In genomic region chr7:69564454-69565417, GRCh38 we compare ENCODE assay signal across 10 cellular contexts. TPM values are rescaled to one million over a fixed set of nuclear protein-coding genes. Genes with fewer than 3 reads are reported as not detected.
DNase-seq lines count a peak whose midpoint lies in the region; ATAC-seq, FAIRE-seq and TF ChIP-seq lines count a peak whose summit lies in the region.
"Had no signal": no experiment of that assay in that cellular context is flagged by ENCODE, and none has a peak within 500 bp of the region (broad histone marks: within the 10 kb centered on the region; RNA-seq: fewer than 3 reads in every experiment).

No MANE protein-coding gene starts in this region.

- H3K27ac Mint-ChIP-seq in chondrocyte (ENCODE audit: unreplicated experiment) = peak overlapping the region; percentile 70

- TF ChIP-seq POLR2A in A549 (IDR thresholded peaks at IDR 0.05; ENCODE audit: low read length) = no peak

- ATAC-seq in A549 = 0 out of 6 replicates have a peak, but pooled peaks of 1 of the 2 experiments have one; percentile 42
- ATAC-seq in GM21576 (IDR thresholded peaks at IDR 0.05; ENCODE audit: unreplicated experiment) = peak; percentile 86
- no peak for ATAC-seq in HG03045 (IDR thresholded peaks at IDR 0.05; ENCODE audit: unreplicated experiment)
- ATAC-seq in activated CD4-positive, CD25-positive, alpha-beta regulatory T cell treated with anti-CD3 and anti-CD28 coated beads, Interleukin-2, amount 50 U/mL, for 24 hours = no peak

- H3K36me3 Mint-ChIP-seq in chondrocyte (ENCODE audit: low read depth) = no peaks in the 10 kb centered on the region

- H3K4me2 ChIP-seq in A549 = 0 out of 3 replicates have a peak overlapping the region, but pooled peaks have one; percentile 11
- H3K4me2 ChIP-seq: BLaER1 treated with 17β-estradiol and CSF1 and Interleukin-3, amounts not matched to agents 10 nM and 100 nM had no signal

- H3K4me1 ChIP-seq in A549 = peaks cover 17% of the 10 kb centered on the region

- H3K27me3 Mint-ChIP-seq in chondrocyte (ENCODE audit: low read depth) = peaks cover 4% of the 10 kb centered on the region

- H3K27ac ChIP-seq in A549 = no peak overlapping the region
- H3K27ac ChIP-seq: BLaER1 treated with 17β-estradiol and CSF1 and Interleukin-3, amounts not matched to agents 10 nM and 100 nM; VCaP had no signal

- no peak for TF ChIP-seq EP300 in A549 (IDR thresholded peaks at IDR 0.05)

- TF ChIP-seq RAD21 in A549 (conservative IDR thresholded peaks at IDR 0.05 in 1 of 2, IDR thresholded peaks at IDR 0.05 in 1 of 2) = no peak

- H3K4me1 Mint-ChIP-seq in chondrocyte (ENCODE audit: low read depth) = peaks cover 36% of the 10 kb centered on the region

- no peak overlapping the region for H3K4me3 ChIP-seq in A549
- H3K4me3 ChIP-seq in skeletal muscle cell (ENCODE audit: low read depth, low read length) = no peak overlapping the region
- H3K4me3 ChIP-seq: BLaER1 treated with 17β-estradiol and CSF1 and Interleukin-3, amounts not matched to agents 10 nM and 100 nM had no signal

- no peaks in the 10 kb centered on the region for H3K9me3 Mint-ChIP-seq in chondrocyte (ENCODE audit: low read depth)

- no peaks in the 10 kb centered on the region for H3K9me3 ChIP-seq in A549
- H3K9me3 ChIP-seq: BLaER1 treated with 17β-estradiol and CSF1 and Interleukin-3, amounts not matched to agents 10 nM and 100 nM had no signal

- POLR2A ChIA-PET in A549 (lab: Yijun Ruan, JAX) = no interaction called here

- DNase-seq in A549 (ENCODE audit: low read depth in 1 of 2, low spot score in 1 of 2) (no peak), NCI-H2029 treated with DMSO at 0.1 percent for 48 hours (lab: John Stamatoyannopoulos, UW) (peak; percentile 78), chondrocyte (ENCODE audit: low spot score) (no peak), skeletal muscle cell (ENCODE audit: low read depth) (peak; percentile 81), SKM-1 treated with dmso at 0.1 percent for 144 hours (lab: John Stamatoyannopoulos, UW; ENCODE audit: unreplicated experiment) (no peak)

- no peak for TF ChIP-seq CTCF in A549 (IDR thresholded peaks at IDR 0.05)
- peak; percentile 36 for TF ChIP-seq CTCF in chondrocyte (IDR thresholded peaks at IDR 0.05)

- peak overlapping the region; percentile 4 for H3K4me3 Mint-ChIP-seq in chondrocyte (ENCODE audit: unreplicated experiment)

- WGBS in A549 (ENCODE audit: missing lambda C conversion rate) = 58% methylated on average over 7 of the region's 7 CpGs

- no peak for FAIRE-seq in A549 (lab: Jason Lieb, UNC)

- CTCF ChIA-PET in A549 (lab: Yijun Ruan, JAX) = no interaction called here

TF ChIP-seq in A549, 52 proteins besides CTCF, POLR2A, EP300 and RAD21:
- TF ChIP-seq RNF2 (IDR thresholded peaks at IDR 0.05; ENCODE audit: borderline replicate concordance, low read depth) = no peak
- TF ChIP-seq, protein P1, sequence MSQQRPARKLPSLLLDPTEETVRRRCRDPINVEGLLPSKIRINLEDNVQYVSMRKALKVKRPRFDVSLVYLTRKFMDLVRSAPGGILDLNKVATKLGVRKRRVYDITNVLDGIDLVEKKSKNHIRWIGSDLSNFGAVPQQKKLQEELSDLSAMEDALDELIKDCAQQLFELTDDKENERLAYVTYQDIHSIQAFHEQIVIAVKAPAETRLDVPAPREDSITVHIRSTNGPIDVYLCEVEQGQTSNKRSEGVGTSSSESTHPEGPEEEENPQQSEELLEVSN (IDR thresholded peaks at IDR 0.05; ENCODE audit: borderline replicate concordance, low read depth) = no peak
- no peak for TF ChIP-seq HOXA7 (CRISPR knock-in tag; IDR thresholded peaks at IDR 0.05)
- TF ChIP-seq CBX2 (IDR thresholded peaks at IDR 0.05; ENCODE audit: borderline replicate concordance, low read depth) = no peak
- TF ChIP-seq GATA3 (IDR thresholded peaks at IDR 0.05; ENCODE audit: borderline replicate concordance) = no peak
- TF ChIP-seq ZSCAN20 (CRISPR knock-in tag; IDR thresholded peaks at IDR 0.05) = no peak
- TF ChIP-seq ZNF302 (CRISPR knock-in tag; IDR thresholded peaks at IDR 0.05) = no peak
- TF ChIP-seq FOSB (CRISPR knock-in tag; IDR thresholded peaks at IDR 0.05) = no peak
- TF ChIP-seq, protein P2, sequence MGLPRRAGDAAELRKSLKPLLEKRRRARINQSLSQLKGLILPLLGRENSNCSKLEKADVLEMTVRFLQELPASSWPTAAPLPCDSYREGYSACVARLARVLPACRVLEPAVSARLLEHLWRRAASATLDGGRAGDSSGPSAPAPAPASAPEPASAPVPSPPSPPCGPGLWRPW (IDR thresholded peaks at IDR 0.05) = no peak

RNA-seq across cellular contexts. Expression of gene AUTS2, which starts 33.5 kb away (rescaled TPM):
- polyA plus RNA-seq in A549 (2011; rRNA removed) (1.6 and 1.8 TPM in 2 replicates), A549 (2017; fragmentation: RNase III; extraction: RNeasy Plus Mini Kit Qiagen cat#74134 plus additional on column Dnase treatment) (2.8 to 4.3 TPM (median 3.6 TPM) in 3 replicates)
- 0.59 and 0.75 TPM in 2 replicates for polyA plus RNA-seq in A549 (2012; cell fraction: cytosol; rRNA removed)
- 2.1 and 3.6 TPM in 2 replicates for polyA plus RNA-seq in A549 (2012; cell fraction: nucleus; rRNA removed)
- 6.0 and 6.4 TPM in 2 replicates for polyA minus RNA-seq in A549 (2011; rRNA and poly(A)+ RNA removed)
- total RNA-seq in chondrocyte = 31.5 to 69.2 TPM (median 40.8 TPM) in 3 replicates

Comparison
In these comparisons a context has a peak if more than half of its experiments do, and no peak if none do; other contexts are left out.
1. DNase-seq: peak in NCI-H2029 treated with DMSO at 0.1 percent for 48 hours (single experiment) and skeletal muscle cell (single experiment); none in A549 (0 of 2), chondrocyte (single experiment) and SKM-1 treated with dmso at 0.1 percent for 144 hours (single experiment).